ENCODE assay signal across 28 cellular contexts in the genomic region with DNA sequence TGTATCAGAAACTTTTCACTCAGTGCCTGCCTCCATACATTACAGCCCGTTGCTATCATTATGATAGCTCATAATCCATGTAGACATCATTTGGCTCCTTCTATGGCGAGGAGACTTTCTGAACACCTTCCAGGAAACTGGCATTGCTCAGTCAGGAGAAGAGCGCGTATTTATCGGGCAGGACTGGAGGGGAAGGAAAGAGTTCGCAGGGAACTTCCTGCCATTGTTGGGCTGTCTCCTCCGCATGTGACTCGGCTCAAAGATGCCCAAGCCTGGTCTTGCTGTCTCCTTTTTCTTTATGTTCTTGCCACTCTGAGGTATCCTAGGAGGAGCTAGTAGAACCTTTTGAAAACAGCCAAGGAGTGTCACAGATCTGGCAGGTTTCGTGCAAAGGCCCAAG.
"Had no signal": no experiment of that assay in that cellular context is flagged by ENCODE, and none has a peak within 500 bp of the region (broad histone marks: within the 10 kb centered on the region; RNA-seq: fewer than 3 reads in every experiment).

No MANE protein-coding gene starts in this region.

- H3K9me3 ChIP-seq: colonic mucosa, gastroesophageal sphincter, heart left ventricle, left lung, suprapubic skin, transverse colon had no signal

- H2AFZ ChIP-seq: hepatocyte, parathyroid adenoma had no signal

- H3K36me3 Mint-ChIP-seq: naive thymus-derived CD4-positive, alpha-beta T cell; stimulated activated effector memory CD8-positive, alpha-beta T cell treated with anti-CD3 and anti-CD28 coated beads, Interleukin-12 subunit alpha, Interleukin-12 subunit beta, amount 100 ng/mL, for 72 hours had no signal

- FAIRE-seq: endometrium, kidney had no signal

- DNase-seq: colonic mucosa; effector memory CD8-positive, alpha-beta T cell; foreskin keratinocyte; kidney; left lung; mammary epithelial cell; mesendoderm; midbrain; naive thymus-derived CD4-positive, alpha-beta T cell; stimulated activated CD4-positive, alpha-beta T cell treated with anti-CD3 and anti-CD28 coated beads, Interleukin-2, amount 100 ng/mL, for 24 hours; stimulated activated CD4-positive, alpha-beta T cell treated with anti-CD3 and anti-CD28 coated beads, Interleukin-4, amount 100 ng/mL, for 24 hours; transverse colon had no signal

- H3K27ac Mint-ChIP-seq: effector memory CD8-positive, alpha-beta T cell; naive thymus-derived CD4-positive, alpha-beta T cell; nephron; progenitor cell of endocrine pancreas; stimulated activated effector memory CD8-positive, alpha-beta T cell treated with anti-CD3 and anti-CD28 coated beads, Interleukin-12 subunit alpha, Interleukin-12 subunit beta, amount 100 ng/mL, for 72 hours; stimulated activated naive CD8-positive, alpha-beta T cell treated with anti-CD3 and anti-CD28 coated beads, Interleukin-15, Interleukin-2, amounts not matched to agents 100 ng/mL and 50 ng/mL, for 24 hours had no signal

- H3K4me3 ChIP-seq: cardiac muscle cell, colonic mucosa, gastroesophageal sphincter, heart left ventricle, hepatocyte, left lung, smooth muscle cell, suprapubic skin, transverse colon had no signal

- H3K27me3 Mint-ChIP-seq: central memory CD8-positive, alpha-beta T cell; effector memory CD8-positive, alpha-beta T cell; progenitor cell of endocrine pancreas; stimulated activated naive CD8-positive, alpha-beta T cell treated with anti-CD3 and anti-CD28 coated beads, Interleukin-15, Interleukin-2, amounts not matched to agents 100 ng/mL and 50 ng/mL, for 24 hours had no signal

- H3K36me3 ChIP-seq: cardiac muscle cell, colonic mucosa, left lung, suprapubic skin, transverse colon had no signal

- H3K9me3 Mint-ChIP-seq: central memory CD8-positive, alpha-beta T cell; effector memory CD8-positive, alpha-beta T cell; naive thymus-derived CD4-positive, alpha-beta T cell; nephron; stimulated activated effector memory CD8-positive, alpha-beta T cell treated with anti-CD3 and anti-CD28 coated beads, Interleukin-12 subunit alpha, Interleukin-12 subunit beta, amount 100 ng/mL, for 72 hours; stimulated activated naive CD8-positive, alpha-beta T cell treated with anti-CD3 and anti-CD28 coated beads, Interleukin-15, Interleukin-2, amounts not matched to agents 100 ng/mL and 50 ng/mL, for 24 hours had no signal

- H3K4me2 ChIP-seq: hepatocyte, smooth muscle cell had no signal

- H3K9ac ChIP-seq: parathyroid adenoma had no signal

- H3K4me1 ChIP-seq: colonic mucosa, foreskin keratinocyte, parathyroid adenoma, suprapubic skin, transverse colon had no signal

- H3K4me3 Mint-ChIP-seq: central memory CD8-positive, alpha-beta T cell; effector memory CD8-positive, alpha-beta T cell; naive thymus-derived CD4-positive, alpha-beta T cell; nephron; stimulated activated effector memory CD8-positive, alpha-beta T cell treated with anti-CD3 and anti-CD28 coated beads, Interleukin-12 subunit alpha, Interleukin-12 subunit beta, amount 100 ng/mL, for 72 hours; stimulated activated naive CD8-positive, alpha-beta T cell treated with anti-CD3 and anti-CD28 coated beads, Interleukin-15, Interleukin-2, amounts not matched to agents 100 ng/mL and 50 ng/mL, for 24 hours had no signal

- H3K27ac ChIP-seq: cardiac muscle cell, colonic mucosa, epithelial cell of prostate, foreskin keratinocyte, gastroesophageal sphincter, hepatocyte, left lung, parathyroid adenoma, suprapubic skin, transverse colon had no signal

- H3K27me3 ChIP-seq: cardiac muscle cell, colonic mucosa, foreskin keratinocyte, gastroesophageal sphincter, heart left ventricle, hepatocyte, left lung, suprapubic skin, transverse colon had no signal

- H3K4me1 Mint-ChIP-seq: central memory CD8-positive, alpha-beta T cell; nephron had no signal

- ATAC-seq: effector memory CD8-positive, alpha-beta T cell; esophagus mucosa; foreskin keratinocyte; gastroesophageal sphincter; heart left ventricle; left lung; naive thymus-derived CD4-positive, alpha-beta T cell; sciatic nerve; stimulated activated effector memory CD8-positive, alpha-beta T cell treated with anti-CD3 and anti-CD28 coated beads, Interleukin-12 subunit alpha, Interleukin-12 subunit beta, amount 100 ng/mL, for 72 hours had no signal
